In the genomic region with DNA sequence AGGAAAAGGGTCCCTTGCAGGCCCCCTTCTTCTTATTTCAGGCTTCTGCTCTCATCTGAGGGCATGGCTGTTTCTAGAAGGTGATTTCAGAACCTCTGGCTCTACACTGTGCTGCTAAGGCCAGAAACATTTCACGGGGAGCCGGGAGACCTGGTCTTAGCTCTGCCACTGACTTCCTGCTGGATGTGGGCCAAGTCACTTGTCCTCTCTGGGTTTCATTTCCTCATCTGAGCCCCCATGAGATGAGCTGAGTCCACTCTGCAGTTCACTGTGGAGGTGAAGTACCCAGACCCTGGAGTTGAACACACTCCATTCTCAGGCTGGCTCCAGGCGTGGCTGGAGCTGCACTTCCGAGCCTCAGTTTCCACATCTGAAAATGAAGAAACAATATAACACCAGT, we compare ENCODE assay signal across 11 cellular contexts. TPM values are rescaled to one million over a fixed set of nuclear protein-coding genes. Genes with fewer than 3 reads are reported as not detected.
DNase-seq lines count a peak whose midpoint lies in the region; ATAC-seq and TF ChIP-seq lines count a peak whose summit lies in the region.
"Had no signal": no experiment of that assay in that cellular context is flagged by ENCODE, and none has a peak within 500 bp of the region (broad histone marks: within the 10 kb centered on the region; RNA-seq: fewer than 3 reads in every experiment).

No MANE protein-coding gene starts in this region.

- peaks cover 0 to 77% (median 27%) of the 10 kb centered on the region in 3 donors for H3K4me1 ChIP-seq in esophagus squamous epithelium
- H3K4me1 ChIP-seq: HAP-1 had no signal

- H3K4me3 ChIP-seq in esophagus squamous epithelium, result peak overlapping the region; percentile 10 to 43 (median 26)
- H3K4me3 ChIP-seq: HAP-1 had no signal

- H3K9me3 ChIP-seq in esophagus squamous epithelium, result no peaks in the 10 kb centered on the region
- H3K9me3 ChIP-seq: HAP-1 had no signal

- TF ChIP-seq RAD21 in Ishikawa (IDR thresholded peaks at IDR 0.05; ENCODE audit: low read depth), result no peak

- peak overlapping the region in 3 of 4 donors; percentile 48 to 92 (median 91) for H3K27ac ChIP-seq in esophagus squamous epithelium

- ATAC-seq in GM18873 (IDR thresholded peaks at IDR 0.05; ENCODE audit: low FRiP score, unreplicated experiment) (no peak), HG02938 (IDR thresholded peaks at IDR 0.05; ENCODE audit: unreplicated experiment) (no peak)

- WGBS in esophagus squamous epithelium, 2 donors, result 42 to 50% methylated on average over 4 of the region's 4 CpGs

- intact Hi-C loops in esophagus squamous epithelium (cut with DNase I), result no loop called here

- no peak for TF ChIP-seq POLR2A in esophagus squamous epithelium (IDR thresholded peaks at IDR 0.05)

- no peak for TF ChIP-seq EP300 in Ishikawa (IDR thresholded peaks at IDR 0.05; ENCODE audit: borderline replicate concordance)

- no peaks in the 10 kb centered on the region for H3K36me3 ChIP-seq in esophagus squamous epithelium
- H3K36me3 ChIP-seq: HAP-1 had no signal

- DNase-seq in SIG-M5 treated with dmso at 0.1 percent for 504 hours (lab: John Stamatoyannopoulos, UW; ENCODE audit: unreplicated experiment) (peak; percentile 76), SIG-M5 (lab: John Stamatoyannopoulos, UW) (no peak), esophagus squamous epithelium (lab: John Stamatoyannopoulos, UW) (no peak), superior temporal gyrus (ENCODE audit: extremely low spot score) (peak; percentile 35), NCI-H1930 (lab: John Stamatoyannopoulos, UW) (no peak)

- TF ChIP-seq CTCF in esophagus squamous epithelium (IDR thresholded peaks at IDR 0.05), result no peak

- peaks cover 0 to 9% (median 0%) of the 10 kb centered on the region in 4 donors for H3K27me3 ChIP-seq in esophagus squamous epithelium

TF ChIP-seq in Ishikawa, 13 proteins besides CTCF, POLR2A, EP300 and RAD21:
- peak; percentile 42; the same call in 1 of the 2 replicates for TF ChIP-seq NFIC (IDR thresholded peaks at IDR 0.05)
- TF ChIP-seq, protein P1, sequence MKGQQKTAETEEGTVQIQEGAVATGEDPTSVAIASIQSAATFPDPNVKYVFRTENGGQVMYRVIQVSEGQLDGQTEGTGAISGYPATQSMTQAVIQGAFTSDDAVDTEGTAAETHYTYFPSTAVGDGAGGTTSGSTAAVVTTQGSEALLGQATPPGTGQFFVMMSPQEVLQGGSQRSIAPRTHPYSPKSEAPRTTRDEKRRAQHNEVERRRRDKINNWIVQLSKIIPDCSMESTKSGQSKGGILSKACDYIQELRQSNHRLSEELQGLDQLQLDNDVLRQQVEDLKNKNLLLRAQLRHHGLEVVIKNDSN (IDR thresholded peaks at IDR 0.05), result no peak
TF ChIP-seq in Ishikawa: peak in this region for 1.

RNA-seq across cellular contexts. Expression of a gene that starts 2.1 kb away (rescaled TPM):
- 100 to 1,000 TPM in 2 of 4 donors, 10 to 100 TPM in 2; 45.3 to 121 (median 75.1) TPM for total RNA-seq in esophagus squamous epithelium
- total RNA-seq: astrocyte, SK-MEL-5 had no signal

RNA-seq across cellular contexts. Expression of a gene that starts 41.9 kb away (rescaled TPM):
- 1 to 10 TPM in 3 of 4 donors, under 1 TPM in 1; 0.64 to 9.9 (median 2.3) TPM for total RNA-seq in esophagus squamous epithelium

Comparison
In these comparisons a context has a peak if more than half of its experiments do, and no peak if none do; other contexts are left out.
1. DNase-seq: peak in SIG-M5 treated with dmso at 0.1 percent for 504 hours (single experiment) and superior temporal gyrus (single experiment); none in SIG-M5 (single experiment), esophagus squamous epithelium (single experiment) and NCI-H1930 (0 of 2).